In the genomic region with DNA sequence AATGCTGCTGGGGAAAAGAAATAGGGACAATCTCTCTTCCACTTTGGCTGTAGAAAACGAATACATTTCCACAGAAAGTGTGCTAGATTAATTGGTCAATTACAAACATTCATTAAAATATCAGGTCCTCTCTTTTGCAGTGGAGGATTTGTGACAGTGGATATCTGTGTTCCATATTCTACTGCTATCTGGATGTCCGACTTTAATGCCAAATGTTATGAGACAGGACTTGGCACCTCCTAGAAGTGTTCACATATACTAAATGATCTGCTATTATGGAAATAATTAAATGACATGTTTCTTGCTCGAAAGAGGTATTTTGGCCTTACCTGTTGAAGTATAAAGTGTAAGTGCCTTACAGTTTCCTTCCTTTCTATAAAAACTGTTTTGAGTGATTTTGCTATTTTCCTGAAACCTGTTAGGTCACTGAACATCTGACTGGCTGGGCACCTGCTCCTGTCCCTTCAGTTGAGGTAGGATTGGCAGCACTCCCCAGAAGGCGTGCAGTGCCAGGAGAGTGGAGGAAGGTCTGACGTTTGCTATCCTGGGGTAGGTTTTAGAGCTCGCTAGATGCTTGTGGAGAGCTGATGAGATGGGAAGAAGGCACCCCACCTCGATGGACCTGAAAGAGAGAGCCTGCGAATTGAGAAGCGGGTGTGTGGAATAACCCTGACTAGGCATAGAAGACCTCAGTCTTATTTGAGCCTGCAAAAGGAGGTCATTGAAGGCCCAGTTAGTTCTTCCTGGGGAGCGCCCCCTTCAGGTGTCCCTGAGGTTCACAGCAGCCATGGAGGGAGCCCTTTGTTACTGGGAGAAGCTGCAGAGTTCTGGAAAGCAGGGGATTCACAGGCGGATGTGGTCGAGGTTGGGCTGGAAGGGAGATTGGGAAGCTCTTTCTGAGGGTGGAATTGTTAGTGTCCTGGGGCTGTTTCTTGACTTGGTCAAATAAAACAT, we compare ENCODE assay signal across 8 cellular contexts.
A peak's percentile ranks its signal among the peaks of the same experiment; 100 is the strongest.
DNase-seq lines count a peak whose midpoint lies in the region; ATAC-seq, FAIRE-seq and TF ChIP-seq lines count a peak whose summit lies in the region.

No MANE protein-coding gene starts in this region.

- H3K36me3 ChIP-seq in BLaER1 (peaks cover 60% of the 10 kb centered on the region), adipocyte (ENCODE audit: control insufficient read depth, insufficient read depth, low read length, severe bottlenecking) (peaks cover 13% of the 10 kb centered on the region), kidney (ENCODE audit: control insufficient read depth in 1 of 2, insufficient read depth in 2 of 2, low read length in 2 of 2) (no peaks in the 10 kb centered on the region)

- intact Hi-C loops in kidney (cut with DNase I): no loop called here

- DNase-seq in HL-60 (ENCODE audit: low read depth in 1 of 2, low spot score in 1 of 2) (no peak), adipocyte (ENCODE audit: low read depth) (peak; percentile 10), kidney (no peak), substantia nigra (lab: John Stamatoyannopoulos, UW) (peak in 2 of 49 donors; percentile 37 to 51), AML-193 (lab: John Stamatoyannopoulos, UW) (no peak), NCI-H446 (lab: John Stamatoyannopoulos, UW) (no peak)

- H3K9ac ChIP-seq in BLaER1 (peak overlapping the region; percentile 95), adipocyte (ENCODE audit: low read length) (peak overlapping the region; percentile 97), kidney (ENCODE audit: low read length in 2 of 2) (peak overlapping the region; percentile 93 to 94)

- H3K27me3 ChIP-seq in BLaER1: no peaks in the 10 kb centered on the region
- no peaks in the 10 kb centered on the region for H3K27me3 ChIP-seq in HL-60 (ENCODE audit: insufficient read depth, poor library complexity, severe bottlenecking)
- no peaks in the 10 kb centered on the region for H3K27me3 ChIP-seq in adipocyte (replicated peaks; ENCODE audit: control insufficient read depth, insufficient read depth, low read length)

- H4K20me1 ChIP-seq in BLaER1: peaks cover 16% of the 10 kb centered on the region; the same call in 1 of the 2 replicates

- no peak for FAIRE-seq in kidney (lab: Jason Lieb, UNC)

- peak overlapping the region; percentile 87 for H3K4me3 ChIP-seq in BLaER1
- peak overlapping the region; percentile 86 for H3K4me3 ChIP-seq in HL-60 (replicated peaks; ENCODE audit: insufficient read depth, low read length)
- H3K4me3 ChIP-seq in adipocyte (ENCODE audit: low read length): peak overlapping the region; percentile 92
- peak overlapping the region; percentile 90 to 95 for H3K4me3 ChIP-seq in kidney (ENCODE audit: low read length in 2 of 2)

- peak overlapping the region; percentile 78 for H3K4me2 ChIP-seq in BLaER1

- H3K4me1 ChIP-seq in BLaER1: peaks cover 24% of the 10 kb centered on the region
- peaks cover 8% of the 10 kb centered on the region for H3K4me1 ChIP-seq in adipocyte (ENCODE audit: control insufficient read depth, insufficient read depth, low read length)
- peaks cover 7 to 27% of the 10 kb centered on the region in 2 donors for H3K4me1 ChIP-seq in kidney (ENCODE audit: control insufficient read depth in 1 of 2, insufficient read depth in 1 of 2, low read depth in 1 of 2, low read length in 2 of 2)

- peak overlapping the region; percentile 97 for H3K27ac ChIP-seq in BLaER1
- H3K27ac ChIP-seq in HL-60 (replicated peaks): peak overlapping the region; percentile 82
- H3K27ac ChIP-seq in kidney (ENCODE audit: low read depth in 2 of 2, low read length in 2 of 2): peak overlapping the region; percentile 93 to 95
- H3K27ac ChIP-seq in substantia nigra (ENCODE audit: low read depth, low read length, poor library complexity, severe bottlenecking): peak overlapping the region; percentile 64

- TF ChIP-seq CTCF in HL-60 (IDR thresholded peaks at IDR 0.05; ENCODE audit: insufficient read depth, low read length): no peak
- peak; percentile 14 for TF ChIP-seq CTCF in kidney (IDR thresholded peaks at IDR 0.05; ENCODE audit: borderline replicate concordance, extremely low read depth, insufficient read depth)

- H3K9me3 ChIP-seq in BLaER1 (peaks cover 37% of the 10 kb centered on the region), adipocyte (ENCODE audit: control insufficient read depth, low read length) (no peaks in the 10 kb centered on the region), kidney (ENCODE audit: control insufficient read depth in 1 of 2, low read length in 2 of 2) (no peaks in the 10 kb centered on the region)

- ATAC-seq in GM21786 (IDR thresholded peaks at IDR 0.05; ENCODE audit: unreplicated experiment): no peak
